1 cellular context compared by ENCODE assay signal in the genomic region with DNA sequence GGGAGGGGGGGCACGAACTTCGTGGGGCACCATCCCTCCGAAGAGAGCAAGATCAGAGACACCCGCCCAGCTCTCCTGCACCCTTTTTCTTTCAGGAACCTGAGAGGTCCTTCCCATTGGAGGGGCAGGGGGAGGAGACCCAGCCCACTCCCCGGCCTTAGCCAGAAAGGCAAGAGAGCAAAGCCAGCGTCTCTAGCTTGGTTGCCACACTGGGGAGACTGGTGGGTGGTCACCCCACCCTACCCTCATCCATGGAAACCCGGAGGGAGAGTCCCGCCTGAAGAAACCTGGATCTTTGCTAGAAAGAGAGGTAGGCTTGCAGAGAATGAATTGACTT.
TF ChIP-seq lines count a peak whose summit lies in the region.

No MANE protein-coding gene starts in this region.

TF ChIP-seq in GM23338, 12 proteins besides CTCF, POLR2A, EP300 and RAD21 (continued from another document):
- TF ChIP-seq, protein P1, sequence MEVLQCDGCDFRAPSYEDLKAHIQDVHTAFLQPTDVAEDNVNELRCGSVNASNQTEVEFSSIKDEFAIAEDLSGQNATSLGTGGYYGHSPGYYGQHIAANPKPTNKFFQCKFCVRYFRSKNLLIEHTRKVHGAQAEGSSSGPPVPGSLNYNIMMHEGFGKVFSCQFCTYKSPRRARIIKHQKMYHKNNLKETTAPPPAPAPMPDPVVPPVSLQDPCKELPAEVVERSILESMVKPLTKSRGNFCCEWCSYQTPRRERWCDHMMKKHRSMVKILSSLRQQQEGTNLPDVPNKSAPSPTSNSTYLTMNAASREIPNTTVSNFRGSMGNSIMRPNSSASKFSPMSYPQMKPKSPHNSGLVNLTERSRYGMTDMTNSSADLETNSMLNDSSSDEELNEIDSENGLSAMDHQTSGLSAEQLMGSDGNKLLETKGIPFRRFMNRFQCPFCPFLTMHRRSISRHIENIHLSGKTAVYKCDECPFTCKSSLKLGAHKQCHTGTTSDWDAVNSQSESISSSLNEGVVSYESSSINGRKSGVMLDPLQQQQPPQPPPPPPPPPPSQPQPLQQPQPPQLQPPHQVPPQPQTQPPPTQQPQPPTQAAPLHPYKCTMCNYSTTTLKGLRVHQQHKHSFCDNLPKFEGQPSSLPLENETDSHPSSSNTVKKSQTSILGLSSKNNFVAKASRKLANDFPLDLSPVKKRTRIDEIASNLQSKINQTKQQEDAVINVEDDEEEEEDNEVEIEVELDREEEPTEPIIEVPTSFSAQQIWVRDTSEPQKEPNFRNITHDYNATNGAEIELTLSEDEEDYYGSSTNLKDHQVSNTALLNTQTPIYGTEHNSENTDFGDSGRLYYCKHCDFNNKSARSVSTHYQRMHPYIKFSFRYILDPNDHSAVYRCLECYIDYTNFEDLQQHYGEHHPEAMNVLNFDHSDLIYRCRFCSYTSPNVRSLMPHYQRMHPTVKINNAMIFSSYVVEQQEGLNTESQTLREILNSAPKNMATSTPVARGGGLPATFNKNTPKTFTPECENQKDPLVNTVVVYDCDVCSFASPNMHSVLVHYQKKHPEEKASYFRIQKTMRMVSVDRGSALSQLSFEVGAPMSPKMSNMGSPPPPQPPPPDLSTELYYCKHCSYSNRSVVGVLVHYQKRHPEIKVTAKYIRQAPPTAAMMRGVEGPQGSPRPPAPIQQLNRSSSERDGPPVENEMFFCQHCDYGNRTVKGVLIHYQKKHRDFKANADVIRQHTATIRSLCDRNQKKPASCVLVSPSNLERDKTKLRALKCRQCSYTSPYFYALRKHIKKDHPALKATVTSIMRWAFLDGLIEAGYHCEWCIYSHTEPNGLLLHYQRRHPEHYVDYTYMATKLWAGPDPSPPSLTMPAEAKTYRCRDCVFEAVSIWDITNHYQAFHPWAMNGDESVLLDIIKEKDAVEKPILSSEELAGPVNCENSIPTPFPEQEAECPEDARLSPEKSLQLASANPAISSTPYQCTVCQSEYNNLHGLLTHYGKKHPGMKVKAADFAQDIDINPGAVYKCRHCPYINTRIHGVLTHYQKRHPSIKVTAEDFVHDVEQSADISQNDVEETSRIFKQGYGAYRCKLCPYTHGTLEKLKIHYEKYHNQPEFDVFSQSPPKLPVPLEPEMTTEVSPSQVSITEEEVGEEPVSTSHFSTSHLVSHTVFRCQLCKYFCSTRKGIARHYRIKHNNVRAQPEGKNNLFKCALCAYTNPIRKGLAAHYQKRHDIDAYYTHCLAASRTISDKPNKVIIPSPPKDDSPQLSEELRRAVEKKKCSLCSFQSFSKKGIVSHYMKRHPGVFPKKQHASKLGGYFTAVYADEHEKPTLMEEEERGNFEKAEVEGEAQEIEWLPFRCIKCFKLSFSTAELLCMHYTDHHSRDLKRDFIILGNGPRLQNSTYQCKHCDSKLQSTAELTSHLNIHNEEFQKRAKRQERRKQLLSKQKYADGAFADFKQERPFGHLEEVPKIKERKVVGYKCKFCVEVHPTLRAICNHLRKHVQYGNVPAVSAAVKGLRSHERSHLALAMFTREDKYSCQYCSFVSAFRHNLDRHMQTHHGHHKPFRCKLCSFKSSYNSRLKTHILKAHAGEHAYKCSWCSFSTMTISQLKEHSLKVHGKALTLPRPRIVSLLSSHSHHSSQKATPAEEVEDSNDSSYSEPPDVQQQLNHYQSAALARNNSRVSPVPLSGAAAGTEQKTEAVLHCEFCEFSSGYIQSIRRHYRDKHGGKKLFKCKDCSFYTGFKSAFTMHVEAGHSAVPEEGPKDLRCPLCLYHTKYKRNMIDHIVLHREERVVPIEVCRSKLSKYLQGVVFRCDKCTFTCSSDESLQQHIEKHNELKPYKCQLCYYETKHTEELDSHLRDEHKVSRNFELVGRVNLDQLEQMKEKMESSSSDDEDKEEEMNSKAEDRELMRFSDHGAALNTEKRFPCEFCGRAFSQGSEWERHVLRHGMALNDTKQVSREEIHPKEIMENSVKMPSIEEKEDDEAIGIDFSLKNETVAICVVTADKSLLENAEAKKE (CRISPR knock-in tag; IDR thresholded peaks at IDR 0.05) = no peak
- TF ChIP-seq ZNF331 (CRISPR knock-in tag; IDR thresholded peaks at IDR 0.05; ENCODE audit: low read depth) (no peak), STAT1 (IDR thresholded peaks at IDR 0.05; ENCODE audit: unreplicated experiment) (no peak), EZH2phosphoT487 (IDR thresholded peaks at IDR 0.05; ENCODE audit: unreplicated experiment) (no peak), EZH2 (IDR thresholded peaks at IDR 0.05; ENCODE audit: low read depth, unreplicated experiment) (no peak), CREB1 (CRISPR knock-in tag; IDR thresholded peaks at IDR 0.05; ENCODE audit: low read depth) (no peak), NANOG (IDR thresholded peaks at IDR 0.05; ENCODE audit: borderline replicate concordance) (no peak), ZNF114 (CRISPR knock-in tag; IDR thresholded peaks at IDR 0.05) (no peak), JUNB (IDR thresholded peaks at IDR 0.05; ENCODE audit: unreplicated experiment) (no peak)
- TF ChIP-seq, protein P2, sequence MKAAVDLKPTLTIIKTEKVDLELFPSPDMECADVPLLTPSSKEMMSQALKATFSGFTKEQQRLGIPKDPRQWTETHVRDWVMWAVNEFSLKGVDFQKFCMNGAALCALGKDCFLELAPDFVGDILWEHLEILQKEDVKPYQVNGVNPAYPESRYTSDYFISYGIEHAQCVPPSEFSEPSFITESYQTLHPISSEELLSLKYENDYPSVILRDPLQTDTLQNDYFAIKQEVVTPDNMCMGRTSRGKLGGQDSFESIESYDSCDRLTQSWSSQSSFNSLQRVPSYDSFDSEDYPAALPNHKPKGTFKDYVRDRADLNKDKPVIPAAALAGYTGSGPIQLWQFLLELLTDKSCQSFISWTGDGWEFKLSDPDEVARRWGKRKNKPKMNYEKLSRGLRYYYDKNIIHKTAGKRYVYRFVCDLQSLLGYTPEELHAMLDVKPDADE (IDR thresholded peaks at IDR 0.05) = no peak
- TF ChIP-seq, protein P3, sequence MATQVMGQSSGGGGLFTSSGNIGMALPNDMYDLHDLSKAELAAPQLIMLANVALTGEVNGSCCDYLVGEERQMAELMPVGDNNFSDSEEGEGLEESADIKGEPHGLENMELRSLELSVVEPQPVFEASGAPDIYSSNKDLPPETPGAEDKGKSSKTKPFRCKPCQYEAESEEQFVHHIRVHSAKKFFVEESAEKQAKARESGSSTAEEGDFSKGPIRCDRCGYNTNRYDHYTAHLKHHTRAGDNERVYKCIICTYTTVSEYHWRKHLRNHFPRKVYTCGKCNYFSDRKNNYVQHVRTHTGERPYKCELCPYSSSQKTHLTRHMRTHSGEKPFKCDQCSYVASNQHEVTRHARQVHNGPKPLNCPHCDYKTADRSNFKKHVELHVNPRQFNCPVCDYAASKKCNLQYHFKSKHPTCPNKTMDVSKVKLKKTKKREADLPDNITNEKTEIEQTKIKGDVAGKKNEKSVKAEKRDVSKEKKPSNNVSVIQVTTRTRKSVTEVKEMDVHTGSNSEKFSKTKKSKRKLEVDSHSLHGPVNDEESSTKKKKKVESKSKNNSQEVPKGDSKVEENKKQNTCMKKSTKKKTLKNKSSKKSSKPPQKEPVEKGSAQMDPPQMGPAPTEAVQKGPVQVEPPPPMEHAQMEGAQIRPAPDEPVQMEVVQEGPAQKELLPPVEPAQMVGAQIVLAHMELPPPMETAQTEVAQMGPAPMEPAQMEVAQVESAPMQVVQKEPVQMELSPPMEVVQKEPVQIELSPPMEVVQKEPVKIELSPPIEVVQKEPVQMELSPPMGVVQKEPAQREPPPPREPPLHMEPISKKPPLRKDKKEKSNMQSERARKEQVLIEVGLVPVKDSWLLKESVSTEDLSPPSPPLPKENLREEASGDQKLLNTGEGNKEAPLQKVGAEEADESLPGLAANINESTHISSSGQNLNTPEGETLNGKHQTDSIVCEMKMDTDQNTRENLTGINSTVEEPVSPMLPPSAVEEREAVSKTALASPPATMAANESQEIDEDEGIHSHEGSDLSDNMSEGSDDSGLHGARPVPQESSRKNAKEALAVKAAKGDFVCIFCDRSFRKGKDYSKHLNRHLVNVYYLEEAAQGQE (IDR thresholded peaks at IDR 0.05; ENCODE audit: unreplicated experiment) = no peak
